1 cellular context compared by ENCODE assay signal in the genomic region with DNA sequence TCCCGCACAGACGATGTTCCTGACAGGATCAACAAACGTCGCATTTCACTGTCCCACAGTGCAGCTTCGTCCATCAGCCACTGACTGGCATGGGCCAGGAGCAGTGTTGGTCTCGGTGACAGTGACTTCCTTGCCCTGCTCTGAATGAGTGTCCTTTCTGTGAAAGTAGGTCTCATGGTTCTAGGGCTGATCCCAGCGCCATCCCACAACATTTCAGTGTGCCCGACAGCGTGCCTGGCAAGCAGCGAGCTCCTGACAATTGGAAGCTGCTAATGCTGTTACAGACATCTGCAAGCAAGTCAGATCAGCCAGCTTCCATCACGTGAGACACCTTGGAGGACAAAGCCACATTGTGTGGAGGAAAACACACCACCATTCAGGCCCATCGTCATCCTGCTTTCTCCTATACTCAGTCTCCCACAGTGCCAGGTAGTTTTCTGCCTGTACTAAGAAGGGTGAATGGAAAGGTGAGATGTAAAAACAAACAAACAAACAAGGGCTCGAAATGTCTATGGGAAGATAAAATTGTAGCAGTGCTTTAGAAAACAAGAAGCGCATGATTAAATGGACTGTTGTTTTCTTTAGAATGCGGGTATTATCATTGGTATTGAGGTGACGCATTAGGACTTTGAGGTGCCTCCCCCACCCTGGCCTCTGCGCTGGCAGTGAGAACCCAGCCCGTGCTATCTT.
TF ChIP-seq lines count a peak whose summit lies in the region.

No MANE protein-coding gene starts in this region.

TF ChIP-seq in A549, 52 proteins besides CTCF, POLR2A, EP300 and RAD21 (continued from another document):
- no peak for TF ChIP-seq REST (IDR thresholded peaks at IDR 0.05)
- TF ChIP-seq BCL3 (IDR thresholded peaks at IDR 0.05): no peak
- no peak for TF ChIP-seq PBX3 (IDR thresholded peaks at IDR 0.05)
- TF ChIP-seq ZFP36 (IDR thresholded peaks at IDR 0.05; ENCODE audit: borderline replicate concordance, partially characterized antibody): no peak
- TF ChIP-seq, protein P1, sequence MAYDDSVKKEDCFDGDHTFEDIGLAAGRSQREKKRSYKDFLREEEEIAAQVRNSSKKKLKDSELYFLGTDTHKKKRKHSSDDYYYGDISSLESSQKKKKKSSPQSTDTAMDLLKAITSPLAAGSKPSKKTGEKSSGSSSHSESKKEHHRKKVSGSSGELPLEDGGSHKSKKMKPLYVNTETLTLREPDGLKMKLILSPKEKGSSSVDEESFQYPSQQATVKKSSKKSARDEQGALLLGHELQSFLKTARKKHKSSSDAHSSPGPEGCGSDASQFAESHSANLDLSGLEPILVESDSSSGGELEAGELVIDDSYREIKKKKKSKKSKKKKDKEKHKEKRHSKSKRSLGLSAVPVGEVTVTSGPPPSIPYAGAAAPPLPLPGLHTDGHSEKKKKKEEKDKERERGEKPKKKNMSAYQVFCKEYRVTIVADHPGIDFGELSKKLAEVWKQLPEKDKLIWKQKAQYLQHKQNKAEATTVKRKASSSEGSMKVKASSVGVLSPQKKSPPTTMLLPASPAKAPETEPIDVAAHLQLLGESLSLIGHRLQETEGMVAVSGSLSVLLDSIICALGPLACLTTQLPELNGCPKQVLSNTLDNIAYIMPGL (CRISPR knock-in tag; IDR thresholded peaks at IDR 0.05; ENCODE audit: borderline replicate concordance): no peak
- TF ChIP-seq MAFK (IDR thresholded peaks at IDR 0.05; ENCODE audit: partially characterized antibody): no peak
- TF ChIP-seq RARB (CRISPR knock-in tag; IDR thresholded peaks at IDR 0.05): no peak
- TF ChIP-seq GATA3 (IDR thresholded peaks at IDR 0.05; ENCODE audit: borderline replicate concordance): no peak
- TF ChIP-seq CHD2 (IDR thresholded peaks at IDR 0.05; ENCODE audit: low read length, partially characterized antibody): no peak
- no peak for TF ChIP-seq KDM1A (IDR thresholded peaks at IDR 0.05; ENCODE audit: low read depth)
- no peak for TF ChIP-seq HOXB13 (CRISPR knock-in tag; IDR thresholded peaks at IDR 0.05; ENCODE audit: low read depth)
- TF ChIP-seq, protein P2, sequence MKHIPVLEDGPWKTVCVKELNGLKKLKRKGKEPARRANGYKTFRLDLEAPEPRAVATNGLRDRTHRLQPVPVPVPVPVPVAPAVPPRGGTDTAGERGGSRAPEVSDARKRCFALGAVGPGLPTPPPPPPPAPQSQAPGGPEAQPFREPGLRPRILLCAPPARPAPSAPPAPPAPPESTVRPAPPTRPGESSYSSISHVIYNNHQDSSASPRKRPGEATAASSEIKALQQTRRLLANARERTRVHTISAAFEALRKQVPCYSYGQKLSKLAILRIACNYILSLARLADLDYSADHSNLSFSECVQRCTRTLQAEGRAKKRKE (CRISPR knock-in tag; IDR thresholded peaks at IDR 0.05; ENCODE audit: low read depth): no peak
